ENCODE assay signal across 16 cellular contexts in the genomic region with DNA sequence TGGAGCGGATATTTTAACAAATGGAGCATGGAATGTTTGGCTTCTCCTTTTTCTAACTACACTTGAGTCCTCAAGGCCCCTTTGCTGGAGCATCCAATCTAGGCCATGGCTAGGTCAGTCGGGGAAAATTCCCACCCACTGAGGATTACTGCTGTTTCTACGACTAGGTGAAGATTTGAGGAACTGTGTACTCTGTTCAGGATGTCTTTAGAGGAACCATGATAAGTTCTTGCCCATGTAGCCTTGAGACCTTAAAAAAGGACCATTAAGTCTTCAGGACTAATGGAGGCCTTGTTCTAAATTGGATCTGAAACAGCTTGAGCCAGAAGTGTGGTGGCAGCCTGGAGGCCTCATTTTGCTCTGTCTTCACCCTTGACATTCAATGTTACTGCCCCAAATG. TPM values are rescaled to one million over a fixed set of nuclear protein-coding genes. Genes with fewer than 3 reads are reported as not detected.
A peak's percentile ranks its signal among the peaks of the same experiment; 100 is the strongest.
DNase-seq lines count a peak whose midpoint lies in the region; ATAC-seq and TF ChIP-seq lines count a peak whose summit lies in the region.
"Had no signal": no experiment of that assay in that cellular context is flagged by ENCODE, and none has a peak within 500 bp of the region (broad histone marks: within the 10 kb centered on the region; RNA-seq: fewer than 3 reads in every experiment).

No MANE protein-coding gene starts in this region.

- peaks cover 31% of the 10 kb centered on the region for H3K4me1 ChIP-seq in left ventricle myocardium inferior

- H3K9me3 Mint-ChIP-seq in IgD-negative memory B cell = peaks cover 2 to 12% (median 2%) of the 10 kb centered on the region in 3 donors
- H3K9me3 Mint-ChIP-seq in activated naive CD8-positive, alpha-beta T cell (ENCODE audit: low read depth) = peaks cover 3% of the 10 kb centered on the region
- peaks cover 10 to 16% of the 10 kb centered on the region in 2 donors for H3K9me3 Mint-ChIP-seq in stimulated activated naive CD8-positive, alpha-beta T cell treated with anti-CD3 and anti-CD28 coated beads, Interleukin-15, amount 100 ng/mL, for 72 hours
- H3K9me3 Mint-ChIP-seq: type B pancreatic cell had no signal

- H3K27ac ChIP-seq in left ventricle myocardium inferior (replicated peaks) = peak overlapping the region; percentile 78
- H3K27ac ChIP-seq: adrenal gland, SJCRH30 had no signal

- peaks cover 25% of the 10 kb centered on the region for H3K36me3 ChIP-seq in left ventricle myocardium inferior

- no peak for DNase-seq in left ventricle myocardium inferior
- DNase-seq in left cardiac atrium = no peak
- DNase-seq in stimulated activated naive CD8-positive, alpha-beta T cell treated with anti-CD3 and anti-CD28 coated beads, Interleukin-15, amount 100 ng/mL, for 72 hours = no peak
- DNase-seq in NCI-H446 (lab: John Stamatoyannopoulos, UW) = no peak
- no peak for DNase-seq in activated effector memory CD4-positive, alpha-beta T cell treated with anti-CD3 and anti-CD28 coated beads, Interleukin-2, amount 50 U/mL, for 16 hours
- no peak for DNase-seq in COR-L47 (lab: John Stamatoyannopoulos, UW)
- DNase-seq: adrenal gland; central memory CD4-positive, alpha-beta T cell; NCI-H1417 treated with DMSO at 0.1 percent for 48 hours; NCI-H2227 treated with DMSO at 0.1 percent for 48 hours; retina; SJCRH30 had no signal

- H3K27me3 Mint-ChIP-seq in IgD-negative memory B cell = no peaks in the 10 kb centered on the region
- H3K27me3 Mint-ChIP-seq in activated naive CD8-positive, alpha-beta T cell = no peaks in the 10 kb centered on the region
- no peaks in the 10 kb centered on the region for H3K27me3 Mint-ChIP-seq in stimulated activated naive CD8-positive, alpha-beta T cell treated with anti-CD3 and anti-CD28 coated beads, Interleukin-15, amount 100 ng/mL, for 72 hours
- H3K27me3 Mint-ChIP-seq: type B pancreatic cell had no signal

- H3K27ac Mint-ChIP-seq in IgD-negative memory B cell = peak overlapping the region in 2 of 3 donors; percentile 22 to 89
- peak overlapping the region; percentile 95 for H3K27ac Mint-ChIP-seq in activated naive CD8-positive, alpha-beta T cell
- H3K27ac Mint-ChIP-seq in stimulated activated naive CD8-positive, alpha-beta T cell treated with anti-CD3 and anti-CD28 coated beads, Interleukin-15, amount 100 ng/mL, for 72 hours = peak overlapping the region; percentile 84 to 89
- H3K27ac Mint-ChIP-seq: type B pancreatic cell had no signal

- intact Hi-C loops in left ventricle myocardium inferior (cut with micrococcal nuclease) = no loop called here
- intact Hi-C loops in left cardiac atrium (cut with DNase I) = no loop called here

- no peak overlapping the region for H3K4me3 Mint-ChIP-seq in IgD-negative memory B cell
- peak overlapping the region; percentile 78 for H3K4me3 Mint-ChIP-seq in activated naive CD8-positive, alpha-beta T cell
- H3K4me3 Mint-ChIP-seq in stimulated activated naive CD8-positive, alpha-beta T cell treated with anti-CD3 and anti-CD28 coated beads, Interleukin-15, amount 100 ng/mL, for 72 hours = peak overlapping the region; percentile 15 to 62
- H3K4me3 Mint-ChIP-seq: type B pancreatic cell had no signal

- ATAC-seq in left cardiac atrium = no peak
- ATAC-seq in stimulated activated naive CD8-positive, alpha-beta T cell treated with anti-CD3 and anti-CD28 coated beads, Interleukin-15, amount 100 ng/mL, for 72 hours = peak; percentile 4

- no peak overlapping the region for H3K4me3 ChIP-seq in left ventricle myocardium inferior
- H3K4me3 ChIP-seq: adrenal gland, HAP-1, SJCRH30 had no signal

- H3K9me3 ChIP-seq in left ventricle myocardium inferior (replicated peaks) = peaks cover 12% of the 10 kb centered on the region
- H3K9me3 ChIP-seq: adrenal gland, HAP-1, SJCRH30 had no signal

- no peaks in the 10 kb centered on the region for H3K27me3 ChIP-seq in left ventricle myocardium inferior (ENCODE audit: low read depth)
- H3K27me3 ChIP-seq: adrenal gland, SJCRH30 had no signal

- H3K36me3 Mint-ChIP-seq in IgD-negative memory B cell = peaks cover 22% of the 10 kb centered on the region
- peaks cover 38% of the 10 kb centered on the region for H3K36me3 Mint-ChIP-seq in activated naive CD8-positive, alpha-beta T cell

- TF ChIP-seq CTCF in left ventricle myocardium inferior (IDR thresholded peaks at IDR 0.05; ENCODE audit: borderline replicate concordance) = no peak

- peaks cover 11 to 30% (median 23%) of the 10 kb centered on the region in 3 donors for H3K4me1 Mint-ChIP-seq in IgD-negative memory B cell
- peaks cover 76% of the 10 kb centered on the region for H3K4me1 Mint-ChIP-seq in activated naive CD8-positive, alpha-beta T cell (ENCODE audit: low read depth)
- H3K4me1 Mint-ChIP-seq in stimulated activated naive CD8-positive, alpha-beta T cell treated with anti-CD3 and anti-CD28 coated beads, Interleukin-15, amount 100 ng/mL, for 72 hours = peaks cover 82% of the 10 kb centered on the region

RNA-seq across cellular contexts. Expression of gene AGK, which starts 6.2 kb away (rescaled TPM):
- total RNA-seq in left ventricle myocardium inferior (37.8 TPM), left cardiac atrium (10 to 100 TPM; 28.9 to 37.8 TPM)
- polyA plus RNA-seq in IgD-negative memory B cell = 23.1 TPM

Comparison
In these comparisons a context has a peak if more than half of its experiments do, and no peak if none do; other contexts are left out.
1. H3K4me3 Mint-ChIP-seq: peak in activated naive CD8-positive, alpha-beta T cell (single experiment) and stimulated activated naive CD8-positive, alpha-beta T cell treated with anti-CD3 and anti-CD28 coated beads, Interleukin-15, amount 100 ng/mL, for 72 hours (2 of 2); none in IgD-negative memory B cell (0 of 4).
2. Peak in every context shown above with its lines, with median percentiles within 50 percentile points of each other: H3K27ac Mint-ChIP-seq.